8 cellular contexts compared by ENCODE assay signal in genomic region chr10:5183923-5184322, GRCh38. TPM values are rescaled to one million over a fixed set of nuclear protein-coding genes. Genes with fewer than 3 reads are reported as not detected.
"Had no signal": no experiment of that assay in that cellular context is flagged by ENCODE, and none has a peak within 500 bp of the region (broad histone marks: within the 10 kb centered on the region; RNA-seq: fewer than 3 reads in every experiment).

No MANE protein-coding gene starts in this region.

- H2AFZ ChIP-seq: GM23338 had no signal

- ATAC-seq: GM23338 had no signal

- H3K4me2 ChIP-seq: GM23338 had no signal

- DNase-seq: H9, HCEC 1CT had no signal

- H3K4me1 Mint-ChIP-seq: GM23338, IgD-negative memory B cell had no signal

- FAIRE-seq: H1, H54, HTR-8/SVneo had no signal

- H3K4me3 Mint-ChIP-seq: GM23338, H9, IgD-negative memory B cell had no signal

- H3K27ac Mint-ChIP-seq: GM23338, H9, IgD-negative memory B cell had no signal

- H3K4me3 ChIP-seq: GM23338 had no signal

RNA-seq across cellular contexts. Expression of gene AKR1C8, which starts 1.0 kb away (rescaled TPM):
- total RNA-seq: GM23338, H1, H9, HT-29 had no signal
- polyA plus RNA-seq: GM23338, H1, IgD-negative memory B cell had no signal

RNA-seq across cellular contexts. Expression of gene AKR1C4, which starts 12.7 kb away (rescaled TPM):
- total RNA-seq: GM23338, H1, H9, HT-29 had no signal
- polyA plus RNA-seq: GM23338, H1, IgD-negative memory B cell had no signal
